In genomic region chr9:131954299-131954698, GRCh38 we compare ENCODE assay signal across 12 cellular contexts.
A peak's percentile ranks its signal among the peaks of the same experiment; 100 is the strongest.
DNase-seq lines count a peak whose midpoint lies in the region; ATAC-seq and TF ChIP-seq lines count a peak whose summit lies in the region.
"Had no signal": no experiment of that assay in that cellular context is flagged by ENCODE, and none has a peak within 500 bp of the region (broad histone marks: within the 10 kb centered on the region; RNA-seq: fewer than 3 reads in every experiment).

No MANE protein-coding gene starts in this region.

- no peaks in the 10 kb centered on the region for H3K4me1 Mint-ChIP-seq in activated naive CD4-positive, alpha-beta T cell treated with anti-CD3 and anti-CD28 coated beads for 36 hours (ENCODE audit: low read depth)
- H3K4me1 Mint-ChIP-seq in chondrocyte (ENCODE audit: low read depth), result peaks cover 17% of the 10 kb centered on the region
- H3K4me1 Mint-ChIP-seq: nephron had no signal

- H3K9me3 Mint-ChIP-seq in activated naive CD4-positive, alpha-beta T cell treated with anti-CD3 and anti-CD28 coated beads for 36 hours, result no peaks in the 10 kb centered on the region
- H3K9me3 Mint-ChIP-seq in activated naive CD4-positive, alpha-beta T cell treated with anti-CD3 and anti-CD28 coated beads, Interleukin-2, amount 50 U/mL, for 72 hours, result no peaks in the 10 kb centered on the region
- H3K9me3 Mint-ChIP-seq in chondrocyte (ENCODE audit: low read depth), result no peaks in the 10 kb centered on the region
- H3K9me3 Mint-ChIP-seq: activated T-helper 1 cell treated with anti-CD3 and anti-CD28 coated beads, Interleukin-12 subunit alpha, Interleukin-12 subunit beta, Interleukin-2, Interleukin-4 antibody, amounts not matched to agents 30 ng/mL and 10 ng/mL and 1 ng/mL, durations not matched to agents 14 hours and 24 hours and 36 hours; nephron had no signal

- no peaks in the 10 kb centered on the region for H3K4me1 ChIP-seq in SJCRH30

- no peaks in the 10 kb centered on the region for H3K36me3 ChIP-seq in SJCRH30

- H3K9me3 ChIP-seq in SJCRH30 (replicated peaks), result no peaks in the 10 kb centered on the region

- no peaks in the 10 kb centered on the region for H3K27me3 Mint-ChIP-seq in activated naive CD4-positive, alpha-beta T cell treated with anti-CD3 and anti-CD28 coated beads for 36 hours (ENCODE audit: low read depth)
- H3K27me3 Mint-ChIP-seq in chondrocyte (ENCODE audit: low read depth), result no peaks in the 10 kb centered on the region

- DNase-seq in activated naive CD4-positive, alpha-beta T cell treated with anti-CD3 and anti-CD28 coated beads for 36 hours, result peak; percentile 10
- DNase-seq in activated naive CD4-positive, alpha-beta T cell treated with anti-CD3 and anti-CD28 coated beads, Interleukin-2, amount 50 U/mL, for 72 hours (ENCODE audit: low spot score in 2 of 2), result no peak
- peak; percentile 22 for DNase-seq in NAMALWA (ENCODE audit: low spot score)
- no peak for DNase-seq in chondrocyte (ENCODE audit: low spot score)
- no peak for DNase-seq in retinal pigment epithelial cell (ENCODE audit: low read depth)
- no peak for DNase-seq in SJCRH30
- DNase-seq in NCI-H1694 treated with DMSO at 0.1 percent for 48 hours (lab: John Stamatoyannopoulos, UW), result no peak
- DNase-seq in Right ventricle myocardium superior, result no peak
- DNase-seq: NCI-H2227 treated with DMSO at 0.1 percent for 48 hours, substantia nigra had no signal

- H3K4me3 Mint-ChIP-seq in activated naive CD4-positive, alpha-beta T cell treated with anti-CD3 and anti-CD28 coated beads for 36 hours, result no peak overlapping the region
- H3K4me3 Mint-ChIP-seq in chondrocyte (ENCODE audit: unreplicated experiment), result no peak overlapping the region
- H3K4me3 Mint-ChIP-seq: activated T-helper 1 cell treated with anti-CD3 and anti-CD28 coated beads, Interleukin-12 subunit alpha, Interleukin-12 subunit beta, Interleukin-2, Interleukin-4 antibody, amounts not matched to agents 30 ng/mL and 10 ng/mL and 1 ng/mL, durations not matched to agents 14 hours and 24 hours and 36 hours; nephron had no signal

- CTCF ChIA-PET in activated naive CD4-positive, alpha-beta T cell treated with anti-CD3 and anti-CD28 coated beads for 36 hours (lab: Charles Lee), result no interaction called here

- no peak overlapping the region for H3K27ac ChIP-seq in SJCRH30

- TF ChIP-seq CTCF in chondrocyte (IDR thresholded peaks at IDR 0.05), result peak; percentile 44
- TF ChIP-seq CTCF in retinal pigment epithelial cell (conservative IDR thresholded peaks at IDR 0.05; ENCODE audit: low read depth, low read length), result peak; percentile 52

- no peak for ATAC-seq in activated naive CD4-positive, alpha-beta T cell treated with anti-CD3 and anti-CD28 coated beads, Interleukin-2, amount 50 U/mL, for 72 hours
- ATAC-seq in Right ventricle myocardium superior (ENCODE audit: poor library complexity), result no peak

- H3K36me3 Mint-ChIP-seq in activated naive CD4-positive, alpha-beta T cell treated with anti-CD3 and anti-CD28 coated beads for 36 hours (ENCODE audit: low read depth), result peaks cover 6% of the 10 kb centered on the region
- H3K36me3 Mint-ChIP-seq in activated naive CD4-positive, alpha-beta T cell treated with anti-CD3 and anti-CD28 coated beads, Interleukin-2, amount 50 U/mL, for 72 hours, result no peaks in the 10 kb centered on the region
- peaks cover 6% of the 10 kb centered on the region for H3K36me3 Mint-ChIP-seq in chondrocyte (ENCODE audit: low read depth)

- H3K27ac Mint-ChIP-seq in activated naive CD4-positive, alpha-beta T cell treated with anti-CD3 and anti-CD28 coated beads for 36 hours, result no peak overlapping the region
- H3K27ac Mint-ChIP-seq in activated naive CD4-positive, alpha-beta T cell treated with anti-CD3 and anti-CD28 coated beads, Interleukin-2, amount 50 U/mL, for 72 hours, result no peak overlapping the region
- H3K27ac Mint-ChIP-seq in chondrocyte (ENCODE audit: unreplicated experiment), result no peak overlapping the region
- H3K27ac Mint-ChIP-seq: activated T-helper 1 cell treated with anti-CD3 and anti-CD28 coated beads, Interleukin-12 subunit alpha, Interleukin-12 subunit beta, Interleukin-2, Interleukin-4 antibody, amounts not matched to agents 30 ng/mL and 10 ng/mL and 1 ng/mL, durations not matched to agents 14 hours and 24 hours and 36 hours; nephron had no signal

- H3K4me3 ChIP-seq in retinal pigment epithelial cell (ENCODE audit: low read length) (no peak overlapping the region), SJCRH30 (no peak overlapping the region)

- H3K27me3 ChIP-seq in SJCRH30, result no peaks in the 10 kb centered on the region

- intact Hi-C loops in activated naive CD4-positive, alpha-beta T cell treated with anti-CD3 and anti-CD28 coated beads for 36 hours (cut with micrococcal nuclease), result loop anchor here (2.0 kb wide), 1 partner anchor 191 kb away; no protein-coding TSS in a partner anchor
- intact Hi-C loops in Right ventricle myocardium superior (cut with DNase I), result no loop called here

Comparison
In these comparisons a context has a peak if more than half of its experiments do, and no peak if none do; other contexts are left out.
1. DNase-seq: peak in activated naive CD4-positive, alpha-beta T cell treated with anti-CD3 and anti-CD28 coated beads for 36 hours (single experiment) and NAMALWA (single experiment); none in activated naive CD4-positive, alpha-beta T cell treated with anti-CD3 and anti-CD28 coated beads, Interleukin-2, amount 50 U/mL, for 72 hours (0 of 2), chondrocyte (single experiment), retinal pigment epithelial cell (single experiment), SJCRH30 (0 of 2), NCI-H1694 treated with DMSO at 0.1 percent for 48 hours (single experiment) and Right ventricle myocardium superior (single experiment).